In the genomic region with DNA sequence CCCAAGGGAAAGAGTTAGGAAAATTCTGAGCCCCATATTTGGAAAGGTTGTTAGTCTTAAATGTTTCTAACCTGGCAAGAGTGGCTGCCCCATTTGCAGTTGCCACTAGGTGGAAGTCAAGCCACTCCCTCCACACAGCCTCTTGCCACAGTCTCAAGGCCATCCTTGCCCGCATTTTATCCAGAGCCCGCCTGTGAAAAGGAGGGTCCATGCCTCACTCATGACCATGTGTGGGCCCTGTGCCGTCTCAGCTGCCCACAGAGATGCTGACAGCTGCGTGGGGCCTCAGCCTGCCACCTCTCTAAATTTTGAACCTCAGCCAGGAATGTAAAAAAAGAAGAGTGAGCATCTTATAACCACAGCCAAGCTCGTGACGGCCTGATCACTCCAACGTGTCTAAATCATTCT, we compare ENCODE assay signal across 8 cellular contexts.
A peak's percentile ranks its signal among the peaks of the same experiment; 100 is the strongest.
DNase-seq lines count a peak whose midpoint lies in the region; ATAC-seq and TF ChIP-seq lines count a peak whose summit lies in the region.

No MANE protein-coding gene starts in this region.

- intact Hi-C loops in posterior vena cava (cut with DNase I) = no loop called here

- in situ Hi-C loops in Caki2 (cut with HindIII; ENCODE audit: low pct_unique_long_range_greater_than_20kb, low sequenced_read_pairs) = no loop called here

- no peaks in the 10 kb centered on the region for H3K4me1 Mint-ChIP-seq in neural crest cell

- no peak overlapping the region for H3K27ac Mint-ChIP-seq in neural crest cell (ENCODE audit: unreplicated experiment)

- ATAC-seq in GM19025 (IDR thresholded peaks at IDR 0.05; ENCODE audit: low read depth, unreplicated experiment) (peak; percentile 84), HG03039 (IDR thresholded peaks at IDR 0.05; ENCODE audit: unreplicated experiment) (peak; percentile 77)

- peak; percentile 60 for TF ChIP-seq CTCF in neural crest cell (conservative IDR thresholded peaks at IDR 0.05)

- no peaks in the 10 kb centered on the region for H3K36me3 Mint-ChIP-seq in neural crest cell (ENCODE audit: low read depth)

- H3K9me3 Mint-ChIP-seq in neural crest cell = peaks cover 2% of the 10 kb centered on the region

- no peak overlapping the region for H3K4me3 Mint-ChIP-seq in neural crest cell

- DNase-seq in Caki2 (ENCODE audit: low read depth) (peak; percentile 17), NCI-H2227 (lab: John Stamatoyannopoulos, UW; ENCODE audit: unreplicated experiment) (peak; percentile 43), cerebellar cortex (ENCODE audit: low spot score) (peak; percentile 30), neural crest cell (ENCODE audit: low read depth, low spot score) (peak; percentile 2), posterior vena cava (ENCODE audit: low spot score) (no peak), pons (ENCODE audit: low spot score) (no peak)

- H3K27me3 Mint-ChIP-seq in neural crest cell (ENCODE audit: low read depth) = peaks cover 2% of the 10 kb centered on the region

Comparison
In these comparisons a context has a peak if more than half of its experiments do, and no peak if none do; other contexts are left out.
1. DNase-seq: peak in Caki2 (single experiment), NCI-H2227 (single experiment), cerebellar cortex (single experiment) and neural crest cell (single experiment); none in posterior vena cava (single experiment) and pons (single experiment).